In genomic region chr1:27891196-27891889, GRCh38 we compare ENCODE assay signal across 9 cellular contexts. TPM values are rescaled to one million over a fixed set of nuclear protein-coding genes. Genes with fewer than 3 reads are reported as not detected.
A peak's percentile ranks its signal among the peaks of the same experiment; 100 is the strongest.
DNase-seq lines count a peak whose midpoint lies in the region; ATAC-seq, FAIRE-seq and TF ChIP-seq lines count a peak whose summit lies in the region.
"Had no signal": no experiment of that assay in that cellular context is flagged by ENCODE, and none has a peak within 500 bp of the region (broad histone marks: within the 10 kb centered on the region; RNA-seq: fewer than 3 reads in every experiment).

No MANE protein-coding gene starts in this region.

- H3K36me3 Mint-ChIP-seq in natural killer cell treated with Interleukin-12 subunit alpha and Interleukin-12 subunit beta and Interleukin-15 and Interleukin-18, amount 100 ng/mL, for 72 hours: peaks cover 40% of the 10 kb centered on the region

- H3K27me3 Mint-ChIP-seq in natural killer cell treated with Interleukin-12 subunit alpha and Interleukin-12 subunit beta and Interleukin-15 and Interleukin-18, amount 100 ng/mL, for 72 hours: no peaks in the 10 kb centered on the region

- peak overlapping the region; percentile 71 for H3K4me3 Mint-ChIP-seq in natural killer cell treated with Interleukin-12 subunit alpha and Interleukin-12 subunit beta and Interleukin-15 and Interleukin-18, amount 100 ng/mL, for 72 hours

- peak; percentile 36 for ATAC-seq in HG02610 (IDR thresholded peaks at IDR 0.05; ENCODE audit: unreplicated experiment)
- ATAC-seq in natural killer cell treated with Interleukin-12 subunit alpha and Interleukin-12 subunit beta and Interleukin-15 and Interleukin-18, amount 100 ng/mL, for 72 hours: peak; percentile 73 to 78

- peaks cover 48 to 55% of the 10 kb centered on the region in 2 donors for H3K4me1 Mint-ChIP-seq in natural killer cell treated with Interleukin-12 subunit alpha and Interleukin-12 subunit beta and Interleukin-15 and Interleukin-18, amount 100 ng/mL, for 72 hours (ENCODE audit: low read depth in 2 of 2)

- DNase-seq in activated T-cell treated with anti-CD3 and anti-CD28 coated beads for 4 hours: peak; percentile 31
- peak; percentile 74 for DNase-seq in natural killer cell treated with Interleukin-12 subunit alpha and Interleukin-12 subunit beta and Interleukin-15 and Interleukin-18, amount 100 ng/mL, for 72 hours (ENCODE audit: low spot score)
- no peak for DNase-seq in frontal cortex (ENCODE audit: low spot score in 2 of 2)
- DNase-seq in hepatic stellate cell (ENCODE audit: low spot score): no peak
- DNase-seq in 8988T: no peak
- DNase-seq in activated gamma-delta T cell (lab: John Stamatoyannopoulos, UW): no peak
- DNase-seq: small intestine had no signal

- H3K9me3 Mint-ChIP-seq in natural killer cell treated with Interleukin-12 subunit alpha and Interleukin-12 subunit beta and Interleukin-15 and Interleukin-18, amount 100 ng/mL, for 72 hours: no peaks in the 10 kb centered on the region

- TF ChIP-seq CTCF in GM12872 (IDR thresholded peaks at IDR 0.05; ENCODE audit: insufficient read depth, low read depth, low read length): peak; percentile 51; the same call in 2 of the 3 replicates

- FAIRE-seq in frontal cortex (lab: Jason Lieb, UNC): no peak
- FAIRE-seq: small intestine had no signal

- H3K27ac Mint-ChIP-seq in natural killer cell treated with Interleukin-12 subunit alpha and Interleukin-12 subunit beta and Interleukin-15 and Interleukin-18, amount 100 ng/mL, for 72 hours: peak overlapping the region; percentile 96

RNA-seq across cellular contexts. Expression of gene THEMIS2, which starts 19.0 kb away (rescaled TPM):
- 10 to 100 TPM; 38.4 to 51.9 TPM for total RNA-seq in natural killer cell treated with Interleukin-12 subunit alpha and Interleukin-12 subunit beta and Interleukin-15 and Interleukin-18, amount 100 ng/mL, for 72 hours
- 3.7 TPM for total RNA-seq in frontal cortex

RNA-seq across cellular contexts. Expression of gene RPA2, which starts 23.0 kb away (rescaled TPM):
- 10 to 100 TPM; 54.7 to 79.8 TPM for total RNA-seq in natural killer cell treated with Interleukin-12 subunit alpha and Interleukin-12 subunit beta and Interleukin-15 and Interleukin-18, amount 100 ng/mL, for 72 hours
- total RNA-seq in frontal cortex: 86.8 TPM

RNA-seq across cellular contexts. Expression of gene SMPDL3B, which starts 43.5 kb away (rescaled TPM):
- total RNA-seq in natural killer cell treated with Interleukin-12 subunit alpha and Interleukin-12 subunit beta and Interleukin-15 and Interleukin-18, amount 100 ng/mL, for 72 hours: under 1 TPM; 0.33 to 0.95 TPM
- total RNA-seq in frontal cortex: 0.82 TPM

Comparison
In these comparisons a context has a peak if more than half of its experiments do, and no peak if none do; other contexts are left out.
1. DNase-seq: peak in activated T-cell treated with anti-CD3 and anti-CD28 coated beads for 4 hours (single experiment) and natural killer cell treated with Interleukin-12 subunit alpha and Interleukin-12 subunit beta and Interleukin-15 and Interleukin-18, amount 100 ng/mL, for 72 hours (single experiment); none in frontal cortex (0 of 2), hepatic stellate cell (single experiment), 8988T (single experiment) and activated gamma-delta T cell (single experiment).